In genomic region chr2:57217013-57217412, GRCh38 we compare ENCODE assay signal across 23 cellular contexts.
DNase-seq lines count a peak whose midpoint lies in the region; ATAC-seq, FAIRE-seq and TF ChIP-seq lines count a peak whose summit lies in the region.
"Had no signal": no experiment of that assay in that cellular context is flagged by ENCODE, and none has a peak within 500 bp of the region (broad histone marks: within the 10 kb centered on the region; RNA-seq: fewer than 3 reads in every experiment).

No MANE protein-coding gene starts in this region.

- no peak overlapping the region for H3K4me3 ChIP-seq in kidney (ENCODE audit: low read length in 2 of 2)
- H3K4me3 ChIP-seq: BLaER1, GM12878, GM23338, HAP-1 had no signal

- peak overlapping the region; percentile 65; the same call in 1 of the 2 replicates for H3K14ac ChIP-seq in H9 (ENCODE audit: insufficient read depth, low read length)

- peak; percentile 53 for ATAC-seq in Right ventricle myocardium inferior
- no peak for ATAC-seq in GM19397 (IDR thresholded peaks at IDR 0.05; ENCODE audit: unreplicated experiment)
- ATAC-seq: CD8-positive, alpha-beta T cell; GM12878; GM23338 had no signal

- no CpG with 5 or more reads among the region's 2 CpGs for WGBS in H9 (ENCODE audit: extremely low coverage, insufficient read length, low lambda C conversion rate)

- no peak overlapping the region for H3K27ac ChIP-seq in H9 (ENCODE audit: insufficient read length, low read depth, low read length)
- no peak overlapping the region for H3K27ac ChIP-seq in kidney (ENCODE audit: low read depth in 2 of 2, low read length in 2 of 2)
- H3K27ac ChIP-seq: 22Rv1, BLaER1, C4-2B had no signal

- H3K27ac Mint-ChIP-seq in H9, result no peak overlapping the region
- H3K27ac Mint-ChIP-seq: B cell; CD4-positive, CD25-positive, alpha-beta regulatory T cell; CD8-positive, alpha-beta T cell; GM23338; HFFc6 had no signal

- peaks cover 1 to 15% (median 8%) of the 10 kb centered on the region in 3 experiments; a peak in 5 of 7 replicates for H3K36me3 Mint-ChIP-seq in H9 (ENCODE audit: insufficient read depth in 1 of 3, low read depth in 3 of 3)
- H3K36me3 Mint-ChIP-seq: CD4-positive, CD25-positive, alpha-beta regulatory T cell; CD8-positive, alpha-beta T cell had no signal

- H3K4me1 ChIP-seq in H9 (ENCODE audit: insufficient read depth, low read length) (no peaks in the 10 kb centered on the region), kidney (ENCODE audit: control insufficient read depth in 1 of 2, insufficient read depth in 1 of 2, low read depth in 1 of 2, low read length in 2 of 2) (no peaks in the 10 kb centered on the region)
- H3K4me1 ChIP-seq: BLaER1, Caco-2, HAP-1 had no signal

- no peaks in the 10 kb centered on the region for H3K79me1 ChIP-seq in H9 (ENCODE audit: insufficient read depth, low read depth, low read length, poor library complexity, severe bottlenecking)

- H3K4me2 ChIP-seq in H9 (ENCODE audit: insufficient read depth, insufficient read length, low read length), result no peak overlapping the region
- H3K4me2 ChIP-seq: BLaER1, GM23338 had no signal

- DNase-seq in Right ventricle myocardium inferior (ENCODE audit: missing footprints), result no peak
- DNase-seq in cardiac septum (ENCODE audit: low spot score), result no peak
- DNase-seq in H9, result no peak
- DNase-seq in kidney, result peak; percentile 48
- DNase-seq in activated CD4-positive, CD25-positive, alpha-beta regulatory T cell (lab: John Stamatoyannopoulos, UW), result no peak
- DNase-seq: Caco-2; CD4-positive, CD25-positive, alpha-beta regulatory T cell; CD8-positive, alpha-beta T cell; DMS153; DMS79; EL; GDM1; HFFc6 had no signal

- H3K9me3 ChIP-seq in H9 (ENCODE audit: control insufficient read depth, low read depth, low read length) (peaks cover 11% of the 10 kb centered on the region), kidney (ENCODE audit: control insufficient read depth in 1 of 2, low read length in 2 of 2) (peaks cover 2 to 15% of the 10 kb centered on the region in 2 donors)
- H3K9me3 ChIP-seq: HAP-1 had no signal

- H3K56ac ChIP-seq in H9 (ENCODE audit: insufficient read length, low read depth, low read length), result no peak overlapping the region

- no peak overlapping the region for H2AK5ac ChIP-seq in H9 (ENCODE audit: insufficient read length, low read length)

- no peak overlapping the region for H3K23ac ChIP-seq in H9 (ENCODE audit: insufficient read length, low read depth, low read length)

- H3K4ac ChIP-seq in H9 (ENCODE audit: low read depth, low read length), result no peak overlapping the region

- no peaks in the 10 kb centered on the region for H4K20me1 ChIP-seq in H9 (ENCODE audit: control insufficient read depth, insufficient read depth, insufficient read length)
- H4K20me1 ChIP-seq: BLaER1 had no signal

- H2BK5ac ChIP-seq in H9 (ENCODE audit: insufficient read length, low read length), result no peak overlapping the region

- intact Hi-C loops in Right ventricle myocardium inferior (cut with DNase I) (no loop called here), cardiac septum (cut with DNase I) (loop anchor here (10.0 kb wide), 1 partner anchor 158 kb away; no protein-coding TSS in a partner anchor), kidney (cut with DNase I) (no loop called here)

- H3K79me2 ChIP-seq in H9 (ENCODE audit: insufficient read depth, low read length), result no peaks in the 10 kb centered on the region

- peaks cover 32 to 52% of the 10 kb centered on the region in 2 experiments for H3K9me3 Mint-ChIP-seq in H9

- no peak for FAIRE-seq in kidney (lab: Jason Lieb, UNC)
- FAIRE-seq: A204.1, GM12878, GM19239 had no signal

- H3K27me3 Mint-ChIP-seq in H9 (ENCODE audit: low read depth), result no peaks in the 10 kb centered on the region; the same call in 1 of the 2 replicates
- H3K27me3 Mint-ChIP-seq: B cell; CD4-positive, CD25-positive, alpha-beta regulatory T cell had no signal

- H2BK20ac ChIP-seq in H9 (ENCODE audit: low read depth, low read length, poor library complexity, severe bottlenecking), result no peak overlapping the region

- no peak overlapping the region for H2BK12ac ChIP-seq in H9 (ENCODE audit: insufficient read length, low read depth, low read length)

- TF ChIP-seq CTCF in H9 (conservative IDR thresholded peaks at IDR 0.05), result no peak
- no peak for TF ChIP-seq CTCF in kidney (IDR thresholded peaks at IDR 0.05; ENCODE audit: borderline replicate concordance, extremely low read depth, insufficient read depth)

- no peaks in the 10 kb centered on the region for H3K23me2 ChIP-seq in H9 (ENCODE audit: insufficient read length, low read depth, low read length, poor library complexity, severe bottlenecking)

- H3T11ph ChIP-seq in H9 (ENCODE audit: low read length), result no peak overlapping the region

- no peak overlapping the region for H3K18ac ChIP-seq in H9 (ENCODE audit: insufficient read length, low read depth, low read length)

- no peak overlapping the region for H4K8ac ChIP-seq in H9 (replicated peaks; ENCODE audit: insufficient read length, low read depth, low read length)

- no peak overlapping the region for H4K91ac ChIP-seq in H9 (ENCODE audit: insufficient read length, low read depth, low read length)

- no peaks in the 10 kb centered on the region for H3K4me1 Mint-ChIP-seq in H9
- H3K4me1 Mint-ChIP-seq: B cell; CD4-positive, CD25-positive, alpha-beta regulatory T cell; GM23338 had no signal

- H4K5ac ChIP-seq in H9 (ENCODE audit: insufficient read length, low read depth, low read length), result no peak overlapping the region

- H2BK15ac ChIP-seq in H9 (ENCODE audit: low read depth, low read length), result no peak overlapping the region

- H2AFZ ChIP-seq in H9 (ENCODE audit: low read length), result no peak overlapping the region
- H2AFZ ChIP-seq: GM23338 had no signal

- no peaks in the 10 kb centered on the region for H3K27me3 ChIP-seq in H9 (ENCODE audit: insufficient read depth, low read length)
- H3K27me3 ChIP-seq: BLaER1 had no signal

- H3K9ac ChIP-seq in H9 (ENCODE audit: extremely low read depth, insufficient read length, low read length) (no peak overlapping the region), kidney (ENCODE audit: low read length in 2 of 2) (no peak overlapping the region)
- H3K9ac ChIP-seq: BLaER1 had no signal

- H3K4me3 Mint-ChIP-seq in H9, result no peak overlapping the region
- H3K4me3 Mint-ChIP-seq: B cell; CD4-positive, CD25-positive, alpha-beta regulatory T cell; CD8-positive, alpha-beta T cell; GM23338; HFFc6 had no signal

- H2BK120ac ChIP-seq in H9 (ENCODE audit: low read depth, low read length, poor library complexity, severe bottlenecking), result no peak overlapping the region

- no peaks in the 10 kb centered on the region for H3K36me3 ChIP-seq in kidney (ENCODE audit: control insufficient read depth in 1 of 2, insufficient read depth in 2 of 2, low read length in 2 of 2)
- H3K36me3 ChIP-seq: BLaER1, HAP-1 had no signal
